1 cellular context compared by ENCODE assay signal in genomic region chr3:129120254-129121004, GRCh38.
TF ChIP-seq lines count a peak whose summit lies in the region.

No MANE protein-coding gene starts in this region.

TF ChIP-seq in HepG2, 621 proteins besides CTCF, POLR2A, EP300 and RAD21 (continued from another document and continues in another):
- TF ChIP-seq ZBTB46 (CRISPR knock-in tag; IDR thresholded peaks at IDR 0.05; ENCODE audit: borderline replicate concordance), result no peak
- TF ChIP-seq MED8 (CRISPR knock-in tag; IDR thresholded peaks at IDR 0.05; ENCODE audit: insufficient replicate concordance), result peak; percentile 61
- TF ChIP-seq ZNF138 (CRISPR knock-in tag; IDR thresholded peaks at IDR 0.05; ENCODE audit: low read depth), result no peak
- no peak for TF ChIP-seq SRSF4 (IDR thresholded peaks at IDR 0.05; ENCODE audit: low read depth, low read length, poor library complexity, severe bottlenecking)
- no peak for TF ChIP-seq ZNF691 (CRISPR knock-in tag; IDR thresholded peaks at IDR 0.05; ENCODE audit: borderline replicate concordance, low read depth)
- TF ChIP-seq MTA3 (CRISPR knock-in tag; IDR thresholded peaks at IDR 0.05), result no peak
- no peak for TF ChIP-seq RFX5 (IDR thresholded peaks at IDR 0.05; ENCODE audit: low read depth, low read length)
- no peak for TF ChIP-seq ZNF773 (CRISPR knock-in tag; IDR thresholded peaks at IDR 0.05; ENCODE audit: borderline replicate concordance)
- TF ChIP-seq ZBTB7B (CRISPR knock-in tag; IDR thresholded peaks at IDR 0.05), result peak; percentile 43; the same call in 1 of the 2 replicates
- no peak for TF ChIP-seq PLSCR1 (CRISPR knock-in tag; IDR thresholded peaks at IDR 0.05; ENCODE audit: borderline replicate concordance)
- no peak for TF ChIP-seq CERS6 (CRISPR knock-in tag; IDR thresholded peaks at IDR 0.05)
- TF ChIP-seq RAD51 (IDR thresholded peaks at IDR 0.05; ENCODE audit: borderline replicate concordance), result no peak
- TF ChIP-seq ZNF605 (CRISPR knock-in tag; IDR thresholded peaks at IDR 0.05), result 0 out of 2 replicates have a peak, but pooled peaks have one; percentile 22
- no peak for TF ChIP-seq PRPF4 (IDR thresholded peaks at IDR 0.05; ENCODE audit: low read depth, low read length, poor library complexity, severe bottlenecking)
- no peak for TF ChIP-seq HNRNPH1 (optimal IDR thresholded peaks at IDR 0.05; ENCODE audit: low read depth, low read length)
- 0 out of 2 replicates have a peak, but pooled peaks have one; percentile 49 for TF ChIP-seq ZNF703 (CRISPR knock-in tag; IDR thresholded peaks at IDR 0.05; ENCODE audit: borderline replicate concordance)
- TF ChIP-seq ZNF331 (CRISPR knock-in tag; IDR thresholded peaks at IDR 0.05), result 0 out of 2 replicates have a peak, but pooled peaks have one; percentile 32
- TF ChIP-seq TAF15 (IDR thresholded peaks at IDR 0.05; ENCODE audit: low read depth, low read length, poor library complexity, severe bottlenecking), result no peak
- peak; percentile 82 for TF ChIP-seq ETV5 (CRISPR knock-in tag; IDR thresholded peaks at IDR 0.05; ENCODE audit: borderline replicate concordance)
- TF ChIP-seq BRCA1 (CRISPR knock-in tag; IDR thresholded peaks at IDR 0.05), result no peak
- no peak for TF ChIP-seq HOXA9 (CRISPR knock-in tag; IDR thresholded peaks at IDR 0.05; ENCODE audit: borderline replicate concordance)
- no peak for TF ChIP-seq MIXL1 (CRISPR knock-in tag; IDR thresholded peaks at IDR 0.05)
- no peak for TF ChIP-seq HNRNPUL1 (IDR thresholded peaks at IDR 0.05; ENCODE audit: low read depth, low read length)
- no peak for TF ChIP-seq ISX (CRISPR knock-in tag; conservative IDR thresholded peaks at IDR 0.05)
- no peak for TF ChIP-seq ZFP36L2 (CRISPR knock-in tag; IDR thresholded peaks at IDR 0.05)
- no peak for TF ChIP-seq KIAA2018 (CRISPR knock-in tag; IDR thresholded peaks at IDR 0.05; ENCODE audit: borderline replicate concordance)
- no peak for TF ChIP-seq FOXP1 (IDR thresholded peaks at IDR 0.05)
- TF ChIP-seq FOXP1 (CRISPR knock-in tag; IDR thresholded peaks at IDR 0.05), result no peak
- no peak for TF ChIP-seq ZNF251 (CRISPR knock-in tag; IDR thresholded peaks at IDR 0.05)
- no peak for TF ChIP-seq ZNF30 (CRISPR knock-in tag; IDR thresholded peaks at IDR 0.05)
- 0 out of 2 replicates have a peak, but pooled peaks have one; percentile 43 for TF ChIP-seq ZNF20 (CRISPR knock-in tag; IDR thresholded peaks at IDR 0.05)
- no peak; the same call in 1 of the 2 replicates for TF ChIP-seq ARID2 (CRISPR knock-in tag; IDR thresholded peaks at IDR 0.05; ENCODE audit: borderline replicate concordance)
- TF ChIP-seq SSRP1 (CRISPR knock-in tag; IDR thresholded peaks at IDR 0.05), result no peak
- no peak for TF ChIP-seq FOXK1 (CRISPR knock-in tag; IDR thresholded peaks at IDR 0.05; ENCODE audit: borderline replicate concordance, low read depth)
- TF ChIP-seq ZNF678 (CRISPR knock-in tag; IDR thresholded peaks at IDR 0.05), result no peak
- no peak for TF ChIP-seq BRD4 (CRISPR knock-in tag; IDR thresholded peaks at IDR 0.05)
- no peak for TF ChIP-seq TCF7L2 (IDR thresholded peaks at IDR 0.05; ENCODE audit: low read depth, low read length)
- TF ChIP-seq ZNF343 (CRISPR knock-in tag; IDR thresholded peaks at IDR 0.05), result no peak
- TF ChIP-seq KDM4B (CRISPR knock-in tag; IDR thresholded peaks at IDR 0.05), result no peak
- no peak for TF ChIP-seq TOPORS (CRISPR knock-in tag; IDR thresholded peaks at IDR 0.05)
- TF ChIP-seq ZNF33B (CRISPR knock-in tag; IDR thresholded peaks at IDR 0.05), result no peak
- TF ChIP-seq PREB (CRISPR knock-in tag; IDR thresholded peaks at IDR 0.05), result no peak
- no peak for TF ChIP-seq SCMH1 (CRISPR knock-in tag; IDR thresholded peaks at IDR 0.05; ENCODE audit: borderline replicate concordance)
- TF ChIP-seq TEAD3 (CRISPR knock-in tag; optimal IDR thresholded peaks at IDR 0.05; ENCODE audit: borderline replicate concordance), result no peak
- no peak for TF ChIP-seq ZNF674 (CRISPR knock-in tag; IDR thresholded peaks at IDR 0.05; ENCODE audit: low read depth)
- TF ChIP-seq NCOR1 (IDR thresholded peaks at IDR 0.05; ENCODE audit: borderline replicate concordance, low read length), result peak; percentile 10; the same call in 1 of the 2 replicates
- TF ChIP-seq ZNF160 (CRISPR knock-in tag; IDR thresholded peaks at IDR 0.05), result no peak
- TF ChIP-seq KDM1A (CRISPR knock-in tag; IDR thresholded peaks at IDR 0.05), result no peak
- TF ChIP-seq ZNF335 (CRISPR knock-in tag; IDR thresholded peaks at IDR 0.05), result no peak
- TF ChIP-seq ZFP37 (CRISPR knock-in tag; IDR thresholded peaks at IDR 0.05; ENCODE audit: borderline replicate concordance), result no peak
- TF ChIP-seq SIN3A (IDR thresholded peaks at IDR 0.05; ENCODE audit: borderline replicate concordance, low read depth, low read length), result peak; percentile 68; the same call in 1 of the 2 replicates
- no peak for TF ChIP-seq ZNF503 (CRISPR knock-in tag; IDR thresholded peaks at IDR 0.05)
- no peak; the same call in 1 of the 2 replicates for TF ChIP-seq SIX1 (CRISPR knock-in tag; IDR thresholded peaks at IDR 0.05; ENCODE audit: borderline replicate concordance)
- no peak for TF ChIP-seq DNMT3B (CRISPR knock-in tag; conservative IDR thresholded peaks at IDR 0.05)
- no peak for TF ChIP-seq ELK4 (CRISPR knock-in tag; IDR thresholded peaks at IDR 0.05; ENCODE audit: borderline replicate concordance)
- no peak for TF ChIP-seq ZNF850 (CRISPR knock-in tag; conservative IDR thresholded peaks at IDR 0.05)
- TF ChIP-seq SMYD3 (CRISPR knock-in tag; IDR thresholded peaks at IDR 0.05), result no peak
- TF ChIP-seq SAFB2 (CRISPR knock-in tag; IDR thresholded peaks at IDR 0.05; ENCODE audit: borderline replicate concordance, low read depth), result no peak
- TF ChIP-seq CBFB (CRISPR knock-in tag; IDR thresholded peaks at IDR 0.05), result no peak
- no peak for TF ChIP-seq KDM6A (CRISPR knock-in tag; IDR thresholded peaks at IDR 0.05; ENCODE audit: low read depth)
- no peak for TF ChIP-seq PAWR (CRISPR knock-in tag; IDR thresholded peaks at IDR 0.05; ENCODE audit: borderline replicate concordance)
